ENCODE assay signal across 1 cellular context in genomic region chr14:103100281-103101121, GRCh38.
TF ChIP-seq lines count a peak whose summit lies in the region.

No MANE protein-coding gene starts in this region.

TF ChIP-seq in H1, 55 proteins besides CTCF, POLR2A, EP300 and RAD21:
- TF ChIP-seq SP1 (IDR thresholded peaks at IDR 0.05; ENCODE audit: low read depth, low read length) (0 out of 2 replicates have a peak, but pooled peaks have one; percentile 23), YY1 (IDR thresholded peaks at IDR 0.05; ENCODE audit: low read depth, low read length) (no peak)
